ENCODE assay signal across 8 cellular contexts in the genomic region with DNA sequence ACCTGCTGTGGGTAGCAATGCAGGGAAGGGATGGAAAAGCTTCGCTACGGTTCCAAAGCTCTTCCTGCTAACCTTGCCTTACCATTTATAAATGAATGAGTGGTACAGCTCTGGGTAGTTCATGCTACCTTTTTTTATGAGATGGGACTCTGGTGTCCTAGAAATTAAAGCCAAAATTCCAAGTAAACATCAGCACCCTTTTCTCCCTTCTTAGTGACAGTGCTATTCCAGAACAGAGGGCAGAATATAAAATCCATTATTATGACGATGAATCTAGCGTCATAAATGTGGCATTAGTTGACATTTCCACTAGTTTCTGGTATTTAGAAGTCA. TPM values are rescaled to one million over a fixed set of nuclear protein-coding genes. Genes with fewer than 3 reads are reported as not detected.
DNase-seq lines count a peak whose midpoint lies in the region; ATAC-seq and TF ChIP-seq lines count a peak whose summit lies in the region.

No MANE protein-coding gene starts in this region.

- CTCF ChIA-PET in HEK293 (lab: Yijun Ruan, JAX) = interaction anchor here (0.6 to 1.8 kb wide), 11 partner anchors 9 to 780 kb away, joined by 3 to 7 read pairs (median 5); no protein-coding TSS in a partner anchor
- CTCF ChIA-PET in activated B cell treated with CpG ODN at 0.5 μM for 24 hours (lab: Charles Lee) = interaction anchor here (0.6 to 2.1 kb wide), 4 partner anchors 9 to 54 kb away, joined by 3 to 11 read pairs (median 3); no protein-coding TSS in a partner anchor

- peak overlapping the region; percentile 94 for H3K4me3 Mint-ChIP-seq in activated B cell treated with CpG ODN at 0.5 μM for 24 hours
- H3K4me3 Mint-ChIP-seq in stimulated activated effector memory CD8-positive, alpha-beta T cell treated with anti-CD3 and anti-CD28 coated beads, Interleukin-12 subunit alpha, Interleukin-12 subunit beta, amount 100 ng/mL, for 72 hours = peak overlapping the region; percentile 79

- ATAC-seq in activated B cell treated with CpG ODN at 0.5 μM for 24 hours (ENCODE audit: low read depth) = no peak
- ATAC-seq in stimulated activated effector memory CD8-positive, alpha-beta T cell treated with anti-CD3 and anti-CD28 coated beads, Interleukin-12 subunit alpha, Interleukin-12 subunit beta, amount 100 ng/mL, for 72 hours = no peak
- no peak for ATAC-seq in GM21390 (IDR thresholded peaks at IDR 0.05; ENCODE audit: unreplicated experiment)

- peaks cover 0 to 10% of the 10 kb centered on the region in 2 experiments; a peak in 2 of 3 replicates for H3K36me3 ChIP-seq in HEK293 (ENCODE audit: control insufficient read depth in 2 of 2, insufficient read depth in 1 of 2, low read length in 2 of 2)
- no peaks in the 10 kb centered on the region for H3K36me3 ChIP-seq in hepatocyte (replicated peaks; ENCODE audit: insufficient read depth, low read depth)

- H3K27ac Mint-ChIP-seq in activated B cell treated with CpG ODN at 0.5 μM for 24 hours = peak overlapping the region; percentile 59
- H3K27ac Mint-ChIP-seq in stimulated activated effector memory CD8-positive, alpha-beta T cell treated with anti-CD3 and anti-CD28 coated beads, Interleukin-12 subunit alpha, Interleukin-12 subunit beta, amount 100 ng/mL, for 72 hours = peak overlapping the region; percentile 74

- H3K4me1 Mint-ChIP-seq in activated B cell treated with CpG ODN at 0.5 μM for 24 hours = peaks cover 14% of the 10 kb centered on the region
- peaks cover 8% of the 10 kb centered on the region for H3K4me1 Mint-ChIP-seq in stimulated activated effector memory CD8-positive, alpha-beta T cell treated with anti-CD3 and anti-CD28 coated beads, Interleukin-12 subunit alpha, Interleukin-12 subunit beta, amount 100 ng/mL, for 72 hours

- peak overlapping the region; percentile 18 for H3K4me3 ChIP-seq in HEK293 (ENCODE audit: low read depth, low read length)
- H3K4me3 ChIP-seq in hepatocyte = no peak overlapping the region

- H3K27me3 Mint-ChIP-seq in activated B cell treated with CpG ODN at 0.5 μM for 24 hours = no peaks in the 10 kb centered on the region

- H3K27me3 ChIP-seq in hepatocyte = no peaks in the 10 kb centered on the region

- H3K4me2 ChIP-seq in hepatocyte = peak overlapping the region; percentile 70

- H3K27ac ChIP-seq in HEK293 (ENCODE audit: extremely low read depth, low read depth, low read length) (no peak overlapping the region), hepatocyte (peak overlapping the region; percentile 5)

- H3K36me3 Mint-ChIP-seq in activated B cell treated with CpG ODN at 0.5 μM for 24 hours (ENCODE audit: low read depth) = peaks cover 13% of the 10 kb centered on the region
- H3K36me3 Mint-ChIP-seq in stimulated activated effector memory CD8-positive, alpha-beta T cell treated with anti-CD3 and anti-CD28 coated beads, Interleukin-12 subunit alpha, Interleukin-12 subunit beta, amount 100 ng/mL, for 72 hours = peaks cover 20% of the 10 kb centered on the region

- intact Hi-C loops in activated B cell treated with CpG ODN at 0.5 μM for 24 hours (cut with micrococcal nuclease) = no loop called here

- POLR2A ChIA-PET in HEK293 (lab: Yijun Ruan, JAX) = interaction anchor here (0.5 to 1.6 kb wide), 5 partner anchors 10 to 421 kb away, joined by 3 to 5 read pairs (median 3); no protein-coding TSS in a partner anchor
- POLR2A ChIA-PET in activated B cell treated with CpG ODN at 0.5 μM for 24 hours (lab: Charles Lee) = interaction anchor here (0.5 to 1.5 kb wide), 2 partner anchors 28 to 205 kb away, joined by 3 to 15 read pairs; a partner anchor contains a TSS

- H4K20me1 ChIP-seq in hepatocyte (ENCODE audit: insufficient read depth, poor library complexity, severe bottlenecking) = no peaks in the 10 kb centered on the region

- no peaks in the 10 kb centered on the region for H3K9me3 Mint-ChIP-seq in activated B cell treated with CpG ODN at 0.5 μM for 24 hours
- H3K9me3 Mint-ChIP-seq in stimulated activated effector memory CD8-positive, alpha-beta T cell treated with anti-CD3 and anti-CD28 coated beads, Interleukin-12 subunit alpha, Interleukin-12 subunit beta, amount 100 ng/mL, for 72 hours = no peaks in the 10 kb centered on the region

- H3K4me1 ChIP-seq in HEK293 (ENCODE audit: control insufficient read depth, insufficient read depth, low read length) = no peaks in the 10 kb centered on the region; the same call in 1 of the 2 replicates
- H3K4me1 ChIP-seq in hepatocyte (ENCODE audit: insufficient read depth) = no peaks in the 10 kb centered on the region

- H2AFZ ChIP-seq in hepatocyte = peak overlapping the region; percentile 51

- DNase-seq in activated B cell treated with CpG ODN at 0.5 μM for 24 hours = no peak
- no peak for DNase-seq in hepatocyte (ENCODE audit: low spot score)
- DNase-seq in stimulated activated effector memory CD8-positive, alpha-beta T cell treated with anti-CD3 and anti-CD28 coated beads, Interleukin-12 subunit alpha, Interleukin-12 subunit beta, amount 100 ng/mL, for 72 hours (ENCODE audit: low spot score in 2 of 2) = no peak
- DNase-seq in superior temporal gyrus (ENCODE audit: extremely low spot score) = no peak
- no peak for DNase-seq in NCI-H146 (lab: John Stamatoyannopoulos, UW)
- DNase-seq in putamen (ENCODE audit: low spot score) = no peak

- 48% methylated on average over 4 of the region's 4 CpGs for WGBS in hepatocyte (ENCODE audit: low lambda C conversion rate, missing lambda C conversion rate)

- peaks cover 9% of the 10 kb centered on the region for H3K79me2 ChIP-seq in hepatocyte

- no peaks in the 10 kb centered on the region for H3K9me2 ChIP-seq in hepatocyte (replicated peaks; ENCODE audit: insufficient read depth)

- TF ChIP-seq CTCF in HEK293 (tag by site-specific recombination; IDR thresholded peaks at IDR 0.05) (no peak), activated B cell treated with CpG ODN at 0.5 μM for 24 hours (IDR thresholded peaks at IDR 0.05) (no peak), hepatocyte (IDR thresholded peaks at IDR 0.05; ENCODE audit: poor library complexity) (no peak)

- H3K9me3 ChIP-seq in HEK293 (ENCODE audit: control insufficient read depth, insufficient read depth, low read depth, low read length) (no peaks in the 10 kb centered on the region), hepatocyte (ENCODE audit: low read depth) (no peaks in the 10 kb centered on the region)

TF ChIP-seq in HEK293, 187 proteins besides CTCF, POLR2A, EP300 and RAD21:
- TF ChIP-seq ZNF654 (tag by site-specific recombination; IDR thresholded peaks at IDR 0.05; ENCODE audit: low read depth) = 0 out of 2 replicates have a peak, but pooled peaks have one; percentile 0
- no peak for TF ChIP-seq BCL11B (tag by site-specific recombination; IDR thresholded peaks at IDR 0.05; ENCODE audit: low read depth)
- peak; percentile 86 for TF ChIP-seq ZNF600 (tag by site-specific recombination; IDR thresholded peaks at IDR 0.05)
- TF ChIP-seq ZNF548 (tag by site-specific recombination; IDR thresholded peaks at IDR 0.05) = peak; percentile 80

RNA-seq across cellular contexts. Expression of a gene that starts 0.4 kb away (rescaled TPM):
- total RNA-seq in activated B cell treated with CpG ODN at 0.5 μM for 24 hours (16.9 and 22.1 TPM in 2 replicates), hepatocyte (13.2 and 13.4 TPM in 2 replicates)
- polyA plus RNA-seq in hepatocyte = 13.4 and 14.9 TPM in 2 replicates

RNA-seq across cellular contexts. Expression of a gene that starts 30.2 kb away (rescaled TPM):
- not detected in 2 replicates for total RNA-seq in activated B cell treated with CpG ODN at 0.5 μM for 24 hours
- not detected in 2 replicates for total RNA-seq in hepatocyte
- polyA plus RNA-seq in hepatocyte = 0.40 TPM in 1 of 2 replicates, not detected in the other
